ENCODE assay signal across 1 cellular context in genomic region chr13:46905249-46905648, GRCh38.
TF ChIP-seq lines count a peak whose summit lies in the region.

No MANE protein-coding gene starts in this region.

TF ChIP-seq in HCT116, 20 proteins besides CTCF, POLR2A, EP300 and RAD21 (continued from another document):
- no peak for TF ChIP-seq REST (IDR thresholded peaks at IDR 0.05; ENCODE audit: low read depth)
- TF ChIP-seq EZH2 (IDR thresholded peaks at IDR 0.05), result no peak
- no peak for TF ChIP-seq SP1 (IDR thresholded peaks at IDR 0.05; ENCODE audit: low read depth)
- TF ChIP-seq ZNF274 (IDR thresholded peaks at IDR 0.05; ENCODE audit: low read depth, low read length), result no peak
- TF ChIP-seq POLR2AphosphoS5 (IDR thresholded peaks at IDR 0.05; ENCODE audit: low read depth, low read length), result no peak
- TF ChIP-seq EGR1 (IDR thresholded peaks at IDR 0.05; ENCODE audit: low read depth), result no peak
- TF ChIP-seq JUND (IDR thresholded peaks at IDR 0.05), result no peak
